ENCODE assay signal across 19 cellular contexts in genomic region chr18:62334110-62334509, GRCh38. TPM values are rescaled to one million over a fixed set of nuclear protein-coding genes. Genes with fewer than 3 reads are reported as not detected.
DNase-seq lines count a peak whose midpoint lies in the region; ATAC-seq and TF ChIP-seq lines count a peak whose summit lies in the region.
"Had no signal": no experiment of that assay in that cellular context is flagged by ENCODE, and none has a peak within 500 bp of the region (broad histone marks: within the 10 kb centered on the region; RNA-seq: fewer than 3 reads in every experiment).

No MANE protein-coding gene starts in this region.

- 63 to 80% methylated on average over 4 to 10 of the region's 10 CpGs for WGBS in transverse colon (ENCODE audit: low coverage in 1 of 2), 2 donors

- no peak for TF ChIP-seq POLR2A in transverse colon (IDR thresholded peaks at IDR 0.05)

- no peak for TF ChIP-seq CTCF in foreskin keratinocyte (conservative IDR thresholded peaks at IDR 0.05)
- no peak for TF ChIP-seq CTCF in transverse colon (IDR thresholded peaks at IDR 0.05)

- H3K4me3 Mint-ChIP-seq in activated CD4-positive, alpha-beta T cell treated with anti-CD3 and anti-CD28 coated beads, Interleukin-2, amount 10 ng/mL, durations not matched to agents 24 days and 14 days, result no peak overlapping the region
- H3K4me3 Mint-ChIP-seq: activated CD4-positive, alpha-beta T cell treated with anti-CD3 and anti-CD28 coated beads for 36 hours; activated naive CD8-positive, alpha-beta T cell treated with anti-CD3 and anti-CD28 coated beads for 36 hours; CD4-positive, alpha-beta memory T cell; nephron; type B pancreatic cell had no signal

- no peaks in the 10 kb centered on the region for H3K27me3 ChIP-seq in foreskin keratinocyte
- peaks cover 16% of the 10 kb centered on the region for H3K27me3 ChIP-seq in transverse colon

- intact Hi-C loops in transverse colon (cut with DNase I; ENCODE audit: low total_unique reads), result no loop called here
- intact Hi-C loops in activated CD4-positive, alpha-beta T cell treated with anti-CD3 and anti-CD28 coated beads, Interleukin-2, amount 10 ng/mL, durations not matched to agents 24 days and 14 days (cut with micrococcal nuclease), result no loop called here

- no peak overlapping the region for H3K4me3 ChIP-seq in transverse colon
- H3K4me3 ChIP-seq: lower lobe of right lung had no signal

- DNase-seq in HCEC 1CT, result peak; percentile 36
- DNase-seq in foreskin keratinocyte, result peak; percentile 10 to 42
- DNase-seq in transverse colon, result peak; percentile 57
- no peak for DNase-seq in activated CD4-positive, alpha-beta T cell treated with anti-CD3 and anti-CD28 coated beads, Interleukin-2, amount 10 ng/mL, durations not matched to agents 24 days and 14 days
- no peak for DNase-seq in NCI-H1092 (lab: John Stamatoyannopoulos, UW)
- DNase-seq in germinal center (ENCODE audit: low spot score), result no peak
- DNase-seq: activated CD4-positive, alpha-beta T cell treated with anti-CD3 and anti-CD28 coated beads for 36 hours; activated naive CD8-positive, alpha-beta T cell treated with anti-CD3 and anti-CD28 coated beads for 36 hours; activated T-cell treated with anti-CD3 and anti-CD28 coated beads, Interleukin-2, amount 50 U/mL, for 1 hour; CD4-positive, alpha-beta memory T cell; GDM1; lower lobe of right lung; NCI-H1436; NCI-H526 treated with DMSO at 0.1 percent for 48 hours; right cardiac atrium; stimulated activated CD4-positive, alpha-beta T cell treated with anti-CD3 and anti-CD28 coated beads, Interleukin-2, amount 100 ng/mL, for 48 hours had no signal

- no peaks in the 10 kb centered on the region for H3K9me3 Mint-ChIP-seq in activated CD4-positive, alpha-beta T cell treated with anti-CD3 and anti-CD28 coated beads, Interleukin-2, amount 10 ng/mL, durations not matched to agents 24 days and 14 days
- H3K9me3 Mint-ChIP-seq: activated naive CD8-positive, alpha-beta T cell treated with anti-CD3 and anti-CD28 coated beads for 36 hours; CD4-positive, alpha-beta memory T cell; nephron; type B pancreatic cell had no signal

- ATAC-seq in SK-N-SH treated with all-trans-retinoic acid at 6 μM for 48 hours (peak; percentile 83), foreskin keratinocyte (peak; percentile 84)
- ATAC-seq: activated CD4-positive, alpha-beta T cell treated with anti-CD3 and anti-CD28 coated beads for 36 hours; right cardiac atrium had no signal

- no peaks in the 10 kb centered on the region for H3K9me3 ChIP-seq in transverse colon
- H3K9me3 ChIP-seq: lower lobe of right lung had no signal

- no peaks in the 10 kb centered on the region for H3K4me1 ChIP-seq in foreskin keratinocyte
- H3K4me1 ChIP-seq in transverse colon, result peaks cover 3 to 60% (median 28%) of the 10 kb centered on the region in 4 donors

- peaks cover 12% of the 10 kb centered on the region for H3K36me3 Mint-ChIP-seq in activated CD4-positive, alpha-beta T cell treated with anti-CD3 and anti-CD28 coated beads, Interleukin-2, amount 10 ng/mL, durations not matched to agents 24 days and 14 days (ENCODE audit: low read depth)
- H3K36me3 Mint-ChIP-seq: activated naive CD8-positive, alpha-beta T cell treated with anti-CD3 and anti-CD28 coated beads for 36 hours; CD4-positive, alpha-beta memory T cell; type B pancreatic cell had no signal

- H3K36me3 ChIP-seq in transverse colon, result no peaks in the 10 kb centered on the region
- H3K36me3 ChIP-seq: lower lobe of right lung had no signal

- no peak overlapping the region for H3K27ac ChIP-seq in foreskin keratinocyte
- peak overlapping the region; percentile 36 to 56 (median 42) for H3K27ac ChIP-seq in transverse colon
- H3K27ac ChIP-seq: lower lobe of right lung had no signal

- H3K4me1 Mint-ChIP-seq in activated CD4-positive, alpha-beta T cell treated with anti-CD3 and anti-CD28 coated beads, Interleukin-2, amount 10 ng/mL, durations not matched to agents 24 days and 14 days, result peaks cover 45% of the 10 kb centered on the region
- H3K4me1 Mint-ChIP-seq: nephron had no signal

- no peak for TF ChIP-seq EP300 in transverse colon (IDR thresholded peaks at IDR 0.05; ENCODE audit: low read depth)

- no peak overlapping the region for H3K27ac Mint-ChIP-seq in activated CD4-positive, alpha-beta T cell treated with anti-CD3 and anti-CD28 coated beads, Interleukin-2, amount 10 ng/mL, durations not matched to agents 24 days and 14 days
- H3K27ac Mint-ChIP-seq: activated CD4-positive, alpha-beta T cell treated with anti-CD3 and anti-CD28 coated beads for 36 hours; activated naive CD8-positive, alpha-beta T cell treated with anti-CD3 and anti-CD28 coated beads for 36 hours; CD4-positive, alpha-beta memory T cell; nephron; type B pancreatic cell had no signal

- in situ Hi-C loops in transverse colon (cut with MboI; ENCODE audit: low pct_ligation_motif_present in 1 of 4, low pct_unique_long_range_greater_than_20kb in 1 of 4, low sequenced_read_pairs in 3 of 4), result no loop called here

- H3K27me3 Mint-ChIP-seq in activated CD4-positive, alpha-beta T cell treated with anti-CD3 and anti-CD28 coated beads, Interleukin-2, amount 10 ng/mL, durations not matched to agents 24 days and 14 days, result no peaks in the 10 kb centered on the region

TF ChIP-seq in SK-N-SH treated with all-trans-retinoic acid at 6 μM for 48 hours, 23 proteins besides CTCF, POLR2A, EP300 and RAD21:
- TF ChIP-seq TSHZ2 (CRISPR knock-in tag; IDR thresholded peaks at IDR 0.05), result no peak
- TF ChIP-seq SNAI2 (CRISPR knock-in tag; IDR thresholded peaks at IDR 0.05), result no peak

RNA-seq across cellular contexts. Expression of gene TNFRSF11A, which starts 9.0 kb away (rescaled TPM):
- total RNA-seq in foreskin keratinocyte (0.63 and 1.1 TPM in 2 replicates), transverse colon (10 to 100 TPM; 23.9 to 59.9 (median 31.6) TPM)
- 0.39 and 0.58 TPM in 2 replicates for polyA plus RNA-seq in foreskin keratinocyte
- 14.0 and 16.4 TPM in 2 replicates for total RNA-seq in activated CD4-positive, alpha-beta T cell treated with anti-CD3 and anti-CD28 coated beads, Interleukin-2, amount 10 ng/mL, durations not matched to agents 24 days and 14 days

Comparison
In these comparisons a context has a peak if more than half of its experiments do, and no peak if none do; other contexts are left out.
1. DNase-seq: peak in HCEC 1CT (single experiment), foreskin keratinocyte (2 of 2) and transverse colon (single experiment); none in activated CD4-positive, alpha-beta T cell treated with anti-CD3 and anti-CD28 coated beads, Interleukin-2, amount 10 ng/mL, durations not matched to agents 24 days and 14 days (single experiment), NCI-H1092 (single experiment) and germinal center (single experiment).